In the genomic region with DNA sequence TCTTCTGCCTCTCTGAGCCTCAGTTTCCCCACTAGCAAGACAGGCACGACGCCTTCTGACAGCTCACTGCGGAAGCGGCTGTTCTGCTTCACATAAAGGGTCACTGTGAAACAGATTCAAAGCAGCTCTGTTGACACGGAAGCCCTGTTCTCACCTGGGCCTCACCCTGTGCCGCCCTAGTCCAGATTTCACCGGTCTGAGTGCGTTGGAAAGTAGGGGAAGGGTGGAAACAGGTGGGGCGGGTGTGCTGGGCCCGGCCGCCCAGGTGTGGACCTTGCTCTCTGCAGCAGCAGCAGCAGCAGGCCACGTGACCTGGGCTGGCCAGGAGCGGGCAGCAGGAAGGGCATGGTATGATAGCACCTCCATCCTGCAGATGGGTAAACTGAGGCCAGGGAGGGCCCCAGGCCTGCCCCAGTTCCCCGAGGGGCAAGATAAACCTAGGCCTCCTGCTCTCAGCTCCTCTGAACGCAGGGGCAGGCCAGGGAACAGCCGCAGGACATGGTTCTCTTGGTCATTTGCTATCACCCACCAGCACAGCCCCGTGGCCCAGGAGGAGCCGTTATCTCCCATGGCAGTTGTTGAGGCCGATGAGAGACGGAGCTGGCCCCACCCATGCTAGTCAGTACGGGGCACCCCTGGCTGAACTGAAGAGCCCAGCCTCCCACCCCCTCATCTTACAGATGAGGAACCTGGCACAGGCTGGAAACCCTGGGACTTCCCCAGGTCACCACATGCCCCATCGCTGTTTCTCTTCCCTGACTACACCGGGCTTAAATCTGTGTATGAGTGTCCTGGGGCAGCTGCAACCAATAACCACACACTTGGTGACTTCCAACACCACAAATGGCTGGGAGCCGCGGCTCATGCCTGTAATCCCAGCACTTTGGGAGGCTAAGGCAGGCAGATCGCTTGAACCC, we compare ENCODE assay signal across 3 cellular contexts.
TF ChIP-seq lines count a peak whose summit lies in the region.

No MANE protein-coding gene starts in this region.

TF ChIP-seq in liver, 16 proteins besides CTCF, POLR2A, EP300 and RAD21 (continues in another document):
- peak; percentile 90 for TF ChIP-seq HNF4G (IDR thresholded peaks at IDR 0.05)
- no peak for TF ChIP-seq TAF1 (conservative IDR thresholded peaks at IDR 0.05)
- TF ChIP-seq, protein P1, sequence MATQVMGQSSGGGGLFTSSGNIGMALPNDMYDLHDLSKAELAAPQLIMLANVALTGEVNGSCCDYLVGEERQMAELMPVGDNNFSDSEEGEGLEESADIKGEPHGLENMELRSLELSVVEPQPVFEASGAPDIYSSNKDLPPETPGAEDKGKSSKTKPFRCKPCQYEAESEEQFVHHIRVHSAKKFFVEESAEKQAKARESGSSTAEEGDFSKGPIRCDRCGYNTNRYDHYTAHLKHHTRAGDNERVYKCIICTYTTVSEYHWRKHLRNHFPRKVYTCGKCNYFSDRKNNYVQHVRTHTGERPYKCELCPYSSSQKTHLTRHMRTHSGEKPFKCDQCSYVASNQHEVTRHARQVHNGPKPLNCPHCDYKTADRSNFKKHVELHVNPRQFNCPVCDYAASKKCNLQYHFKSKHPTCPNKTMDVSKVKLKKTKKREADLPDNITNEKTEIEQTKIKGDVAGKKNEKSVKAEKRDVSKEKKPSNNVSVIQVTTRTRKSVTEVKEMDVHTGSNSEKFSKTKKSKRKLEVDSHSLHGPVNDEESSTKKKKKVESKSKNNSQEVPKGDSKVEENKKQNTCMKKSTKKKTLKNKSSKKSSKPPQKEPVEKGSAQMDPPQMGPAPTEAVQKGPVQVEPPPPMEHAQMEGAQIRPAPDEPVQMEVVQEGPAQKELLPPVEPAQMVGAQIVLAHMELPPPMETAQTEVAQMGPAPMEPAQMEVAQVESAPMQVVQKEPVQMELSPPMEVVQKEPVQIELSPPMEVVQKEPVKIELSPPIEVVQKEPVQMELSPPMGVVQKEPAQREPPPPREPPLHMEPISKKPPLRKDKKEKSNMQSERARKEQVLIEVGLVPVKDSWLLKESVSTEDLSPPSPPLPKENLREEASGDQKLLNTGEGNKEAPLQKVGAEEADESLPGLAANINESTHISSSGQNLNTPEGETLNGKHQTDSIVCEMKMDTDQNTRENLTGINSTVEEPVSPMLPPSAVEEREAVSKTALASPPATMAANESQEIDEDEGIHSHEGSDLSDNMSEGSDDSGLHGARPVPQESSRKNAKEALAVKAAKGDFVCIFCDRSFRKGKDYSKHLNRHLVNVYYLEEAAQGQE (IDR thresholded peaks at IDR 0.05): peak; percentile 90
- TF ChIP-seq, protein P2, sequence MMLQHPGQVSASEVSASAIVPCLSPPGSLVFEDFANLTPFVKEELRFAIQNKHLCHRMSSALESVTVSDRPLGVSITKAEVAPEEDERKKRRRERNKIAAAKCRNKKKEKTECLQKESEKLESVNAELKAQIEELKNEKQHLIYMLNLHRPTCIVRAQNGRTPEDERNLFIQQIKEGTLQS (IDR thresholded peaks at IDR 0.05): no peak
- TF ChIP-seq, protein P3, sequence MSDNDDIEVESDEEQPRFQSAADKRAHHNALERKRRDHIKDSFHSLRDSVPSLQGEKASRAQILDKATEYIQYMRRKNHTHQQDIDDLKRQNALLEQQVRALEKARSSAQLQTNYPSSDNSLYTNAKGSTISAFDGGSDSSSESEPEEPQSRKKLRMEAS (IDR thresholded peaks at IDR 0.05): peak; percentile 94
- peak; percentile 77 for TF ChIP-seq YY1 (IDR thresholded peaks at IDR 0.05)
- TF ChIP-seq FOXA2 (IDR thresholded peaks at IDR 0.05): peak; percentile 84
- TF ChIP-seq, protein P4, sequence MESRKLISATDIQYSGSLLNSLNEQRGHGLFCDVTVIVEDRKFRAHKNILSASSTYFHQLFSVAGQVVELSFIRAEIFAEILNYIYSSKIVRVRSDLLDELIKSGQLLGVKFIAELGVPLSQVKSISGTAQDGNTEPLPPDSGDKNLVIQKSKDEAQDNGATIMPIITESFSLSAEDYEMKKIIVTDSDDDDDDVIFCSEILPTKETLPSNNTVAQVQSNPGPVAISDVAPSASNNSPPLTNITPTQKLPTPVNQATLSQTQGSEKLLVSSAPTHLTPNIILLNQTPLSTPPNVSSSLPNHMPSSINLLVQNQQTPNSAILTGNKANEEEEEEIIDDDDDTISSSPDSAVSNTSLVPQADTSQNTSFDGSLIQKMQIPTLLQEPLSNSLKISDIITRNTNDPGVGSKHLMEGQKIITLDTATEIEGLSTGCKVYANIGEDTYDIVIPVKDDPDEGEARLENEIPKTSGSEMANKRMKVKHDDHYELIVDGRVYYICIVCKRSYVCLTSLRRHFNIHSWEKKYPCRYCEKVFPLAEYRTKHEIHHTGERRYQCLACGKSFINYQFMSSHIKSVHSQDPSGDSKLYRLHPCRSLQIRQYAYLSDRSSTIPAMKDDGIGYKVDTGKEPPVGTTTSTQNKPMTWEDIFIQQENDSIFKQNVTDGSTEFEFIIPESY (IDR thresholded peaks at IDR 0.05): peak; percentile 90
- peak; percentile 100 for TF ChIP-seq SP1 (IDR thresholded peaks at IDR 0.05)
- peak; percentile 91 for TF ChIP-seq FOXA1 (IDR thresholded peaks at IDR 0.05)
- peak in 1 of 2 donors; percentile 63 for TF ChIP-seq GABPA (IDR thresholded peaks at IDR 0.05 in 1 of 2, conservative IDR thresholded peaks at IDR 0.05 in 1 of 2)
- peak; percentile 98 to 99 for TF ChIP-seq RXRA (IDR thresholded peaks at IDR 0.05)
- peak; percentile 94 to 97 for TF ChIP-seq HNF4A (conservative IDR thresholded peaks at IDR 0.05)
- TF ChIP-seq NR2F2 (IDR thresholded peaks at IDR 0.05): peak; percentile 26
- TF ChIP-seq JUND (IDR thresholded peaks at IDR 0.05): peak in 1 of 2 donors; percentile 63

TF ChIP-seq in GM23338, 12 proteins besides CTCF, POLR2A, EP300 and RAD21:
- no peak for TF ChIP-seq STAT1 (IDR thresholded peaks at IDR 0.05; ENCODE audit: unreplicated experiment)
- no peak for TF ChIP-seq POLR2AphosphoS5 (IDR thresholded peaks at IDR 0.05; ENCODE audit: low read depth)
- TF ChIP-seq, protein P1 (IDR thresholded peaks at IDR 0.05; ENCODE audit: unreplicated experiment): no peak

TF ChIP-seq in SK-N-SH, 30 proteins besides CTCF, POLR2A, EP300 and RAD21:
- no peak for TF ChIP-seq NRF1 (IDR thresholded peaks at IDR 0.05; ENCODE audit: low read depth, low read length)
- TF ChIP-seq SIN3A (IDR thresholded peaks at IDR 0.05; ENCODE audit: borderline replicate concordance, low read depth, low read length): no peak
- TF ChIP-seq, protein P4 (IDR thresholded peaks at IDR 0.05; ENCODE audit: borderline replicate concordance, low read depth): no peak
- TF ChIP-seq ELF1 (IDR thresholded peaks at IDR 0.05): no peak
- TF ChIP-seq GATA2 (CRISPR knock-in tag; IDR thresholded peaks at IDR 0.05): no peak
- TF ChIP-seq, protein P5, sequence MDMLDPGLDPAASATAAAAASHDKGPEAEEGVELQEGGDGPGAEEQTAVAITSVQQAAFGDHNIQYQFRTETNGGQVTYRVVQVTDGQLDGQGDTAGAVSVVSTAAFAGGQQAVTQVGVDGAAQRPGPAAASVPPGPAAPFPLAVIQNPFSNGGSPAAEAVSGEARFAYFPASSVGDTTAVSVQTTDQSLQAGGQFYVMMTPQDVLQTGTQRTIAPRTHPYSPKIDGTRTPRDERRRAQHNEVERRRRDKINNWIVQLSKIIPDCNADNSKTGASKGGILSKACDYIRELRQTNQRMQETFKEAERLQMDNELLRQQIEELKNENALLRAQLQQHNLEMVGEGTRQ (IDR thresholded peaks at IDR 0.05; ENCODE audit: borderline replicate concordance, low read depth, low read length): no peak
- no peak for TF ChIP-seq YY1 (IDR thresholded peaks at IDR 0.05; ENCODE audit: low read depth)
- TF ChIP-seq JUND (IDR thresholded peaks at IDR 0.05): no peak
- TF ChIP-seq FOXJ3 (CRISPR knock-in tag; IDR thresholded peaks at IDR 0.05): no peak
- TF ChIP-seq FOXM1 (IDR thresholded peaks at IDR 0.05; ENCODE audit: low read depth): no peak
- no peak for TF ChIP-seq FOSL2 (IDR thresholded peaks at IDR 0.05; ENCODE audit: borderline replicate concordance, low read depth)
- TF ChIP-seq, protein P6, sequence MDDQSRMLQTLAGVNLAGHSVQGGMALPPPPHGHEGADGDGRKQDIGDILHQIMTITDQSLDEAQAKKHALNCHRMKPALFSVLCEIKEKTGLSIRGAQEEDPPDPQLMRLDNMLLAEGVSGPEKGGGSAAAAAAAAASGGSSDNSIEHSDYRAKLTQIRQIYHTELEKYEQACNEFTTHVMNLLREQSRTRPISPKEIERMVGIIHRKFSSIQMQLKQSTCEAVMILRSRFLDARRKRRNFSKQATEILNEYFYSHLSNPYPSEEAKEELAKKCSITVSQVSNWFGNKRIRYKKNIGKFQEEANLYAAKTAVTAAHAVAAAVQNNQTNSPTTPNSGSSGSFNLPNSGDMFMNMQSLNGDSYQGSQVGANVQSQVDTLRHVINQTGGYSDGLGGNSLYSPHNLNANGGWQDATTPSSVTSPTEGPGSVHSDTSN (IDR thresholded peaks at IDR 0.05): no peak
- no peak for TF ChIP-seq SMC3 (IDR thresholded peaks at IDR 0.05; ENCODE audit: low read depth, low read length)
- no peak for TF ChIP-seq EZH2phosphoT487 (IDR thresholded peaks at IDR 0.05; ENCODE audit: borderline replicate concordance, low read depth)
- no peak for TF ChIP-seq TCF12 (IDR thresholded peaks at IDR 0.05)
- TF ChIP-seq CHD2 (IDR thresholded peaks at IDR 0.05; ENCODE audit: low read length, partially characterized antibody): no peak
- no peak for TF ChIP-seq MXI1 (IDR thresholded peaks at IDR 0.05; ENCODE audit: low read depth, low read length)
- no peak for TF ChIP-seq TEAD4 (IDR thresholded peaks at IDR 0.05; ENCODE audit: borderline replicate concordance, insufficient read depth)
- TF ChIP-seq RCOR1 (IDR thresholded peaks at IDR 0.05; ENCODE audit: low read length): no peak
- TF ChIP-seq NFIC (IDR thresholded peaks at IDR 0.05; ENCODE audit: borderline replicate concordance): no peak
